19 cellular contexts compared by ENCODE assay signal in the genomic region with DNA sequence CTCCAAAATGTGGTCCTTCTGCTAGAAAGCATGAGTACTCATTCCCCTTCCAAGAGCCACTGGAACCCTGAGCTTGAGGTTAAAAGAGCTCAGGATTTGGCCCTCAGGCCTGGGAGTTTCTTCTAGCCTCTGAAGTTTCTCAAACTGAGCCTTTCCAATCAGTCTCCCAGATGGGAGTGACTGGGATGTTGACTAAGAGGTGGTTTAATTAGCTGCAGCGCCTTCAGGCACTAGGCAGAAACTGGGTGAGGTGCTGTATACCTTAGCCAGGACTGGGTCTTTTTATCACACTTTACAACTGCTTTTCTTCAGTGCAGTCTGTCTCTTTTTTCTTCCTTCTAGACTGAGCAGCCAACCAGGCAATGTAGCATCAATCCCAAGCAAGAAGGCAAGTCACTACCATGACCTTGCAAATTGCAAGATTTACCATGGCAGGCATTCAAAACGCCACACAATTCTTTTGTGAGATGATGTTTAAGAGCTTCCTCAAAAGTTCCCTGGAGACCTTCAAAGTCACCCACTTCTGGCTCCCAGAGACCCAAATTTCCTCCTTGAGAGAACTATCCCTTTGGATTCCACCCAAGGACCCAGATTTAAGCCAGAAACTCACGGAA.
"Had no signal": no experiment of that assay in that cellular context is flagged by ENCODE, and none has a peak within 500 bp of the region (broad histone marks: within the 10 kb centered on the region; RNA-seq: fewer than 3 reads in every experiment).

No MANE protein-coding gene starts in this region.

- H3K4me1 ChIP-seq: thyroid gland had no signal

- H3K4me3 ChIP-seq: adrenal gland, coronary artery, thyroid gland, upper lobe of right lung had no signal

- ATAC-seq: activated T-helper 17 cell treated with anti-CD3 and anti-CD28 coated beads, Interleukin-2, amount 50 U/mL, for 72 hours; naive thymus-derived CD4-positive, alpha-beta T cell; upper lobe of right lung had no signal

- H3K9me3 ChIP-seq: adrenal gland, thyroid gland, upper lobe of right lung had no signal

- H3K27ac ChIP-seq: adrenal gland, coronary artery, epithelial cell of prostate, thyroid gland, upper lobe of right lung had no signal

- H3K27me3 ChIP-seq: adrenal gland, thyroid gland, upper lobe of right lung had no signal

- DNase-seq: activated naive CD4-positive, alpha-beta T cell; activated T-cell treated with anti-CD3 and anti-CD28 coated beads, Interleukin-2, amount 50 U/mL, for 1 hour; adrenal gland; cerebellar nuclear complex; endodermal cell; foreskin melanocyte; hippocampal formation; mesendoderm; naive thymus-derived CD4-positive, alpha-beta T cell; occipital lobe; posterior cingulate gyrus; stimulated activated CD4-positive, alpha-beta T cell treated with anti-CD3 and anti-CD28 coated beads, Interleukin-4, amount 100 ng/mL, for 24 hours; stimulated activated naive CD4-positive, alpha-beta T cell treated with Interleukin-2 at 50 U/mL for 16 hours; T-helper 9 cell; thyroid gland; upper lobe of right lung had no signal

- H3K36me3 ChIP-seq: adrenal gland, thyroid gland, upper lobe of right lung had no signal
